In genomic region chr17:37682007-37682406, GRCh38 we compare ENCODE assay signal across 17 cellular contexts. TPM values are rescaled to one million over a fixed set of nuclear protein-coding genes. Genes with fewer than 3 reads are reported as not detected.
DNase-seq lines count a peak whose midpoint lies in the region; ATAC-seq, FAIRE-seq and TF ChIP-seq lines count a peak whose summit lies in the region.
"Had no signal": no experiment of that assay in that cellular context is flagged by ENCODE, and none has a peak within 500 bp of the region (broad histone marks: within the 10 kb centered on the region; RNA-seq: fewer than 3 reads in every experiment).

No MANE protein-coding gene starts in this region.

- H3K27me3 ChIP-seq in HepG2 (ENCODE audit: control insufficient read depth in 1 of 2, insufficient read depth in 2 of 2, low read length in 2 of 2), result no peaks in the 10 kb centered on the region
- no peaks in the 10 kb centered on the region for H3K27me3 ChIP-seq in right lobe of liver
- H3K27me3 ChIP-seq in IMR-90 (ENCODE audit: control insufficient read depth, insufficient read depth, low read length), result peaks cover 6% of the 10 kb centered on the region
- H3K27me3 ChIP-seq in transverse colon, result peaks cover 4% of the 10 kb centered on the region

- 90% methylated on average over 3 of the region's 3 CpGs for WGBS in HepG2 (ENCODE audit: low lambda C conversion rate)
- WGBS in right lobe of liver (ENCODE audit: insufficient coverage, low coverage, low lambda C conversion rate, missing lambda C conversion rate), result 93% methylated on average over 3 of the region's 3 CpGs
- WGBS in IMR-90 (ENCODE audit: extremely low coverage in 2 of 2, insufficient read length in 1 of 2), 2 experiments, result 100% methylated on average over 1 of the region's 3 CpGs; no CpG with 5 or more reads in 1 of the 2 experiments
- WGBS in transverse colon (ENCODE audit: low coverage in 1 of 2), 2 donors, result 88 to 100% methylated on average over 1 to 3 of the region's 3 CpGs

- TF ChIP-seq POLR2A in HepG2 (IDR thresholded peaks at IDR 0.05; ENCODE audit: insufficient read depth in 1 of 2, low read depth in 2 of 2, low read length in 2 of 2) (no peak), right lobe of liver (IDR thresholded peaks at IDR 0.05) (no peak), IMR-90 (IDR thresholded peaks at IDR 0.05; ENCODE audit: low read depth, low read length) (no peak), transverse colon (IDR thresholded peaks at IDR 0.05) (no peak)

- no peak overlapping the region for H2BK120ac ChIP-seq in IMR-90 (ENCODE audit: low read depth, low read length)

- no peak overlapping the region for H4K91ac ChIP-seq in IMR-90 (ENCODE audit: insufficient read depth, low read depth, low read length)

- H3K36me3 Mint-ChIP-seq in progenitor cell of endocrine pancreas (ENCODE audit: insufficient read depth), result peaks cover 17% of the 10 kb centered on the region

- no TSS peak for BruUV-seq in HepG2 (replicated peaks; lab: Mats Ljungman, UMichigan)
- no TSS peak for BruUV-seq in IMR-90 (replicated peaks; lab: Mats Ljungman, UMichigan)

- no peak overlapping the region for H2BK5ac ChIP-seq in IMR-90 (ENCODE audit: low read depth, low read length, poor library complexity, severe bottlenecking)

- no peaks in the 10 kb centered on the region for H3K27me3 Mint-ChIP-seq in progenitor cell of endocrine pancreas

- H4K20me1 ChIP-seq in HepG2 (ENCODE audit: insufficient read depth, low read length), result no peaks in the 10 kb centered on the region
- H4K20me1 ChIP-seq in IMR-90 (ENCODE audit: insufficient read depth, low read length), result no peaks in the 10 kb centered on the region

- no peak overlapping the region for H3K4me3 Mint-ChIP-seq in progenitor cell of endocrine pancreas (ENCODE audit: low read depth)
- H3K4me3 Mint-ChIP-seq: CD4-positive, alpha-beta T cell; HFFc6 had no signal

- H3K9me1 ChIP-seq in IMR-90 (ENCODE audit: insufficient read depth, low read length), result no peaks in the 10 kb centered on the region

- H2AFZ ChIP-seq in HepG2 (ENCODE audit: low read length) (no peak overlapping the region), IMR-90 (replicated peaks; ENCODE audit: low read length, poor library complexity) (no peak overlapping the region)

- H3K79me2 ChIP-seq in HepG2 (ENCODE audit: insufficient read depth, low read length), result no peaks in the 10 kb centered on the region

- H3K36me3 ChIP-seq in HepG2 (replicated peaks in 1 of 2; ENCODE audit: control insufficient read depth in 1 of 2, insufficient read depth in 2 of 2, low read length in 2 of 2), result no peaks in the 10 kb centered on the region; a peak in 1 of 5 replicates
- H3K36me3 ChIP-seq in right lobe of liver, result no peaks in the 10 kb centered on the region
- no peaks in the 10 kb centered on the region for H3K36me3 ChIP-seq in IMR-90 (ENCODE audit: control insufficient read depth, insufficient read depth, low read length)
- H3K36me3 ChIP-seq in transverse colon, result no peaks in the 10 kb centered on the region

- peaks cover 5% of the 10 kb centered on the region for H3K9me3 Mint-ChIP-seq in progenitor cell of endocrine pancreas (ENCODE audit: low read depth)

- H3K14ac ChIP-seq in IMR-90 (replicated peaks; ENCODE audit: low read depth, low read length), result no peak overlapping the region

- TF ChIP-seq CTCF in HepG2 (CRISPR knock-in tag; IDR thresholded peaks at IDR 0.05) (no peak), right lobe of liver (IDR thresholded peaks at IDR 0.05) (no peak), IMR-90 (conservative IDR thresholded peaks at IDR 0.05; ENCODE audit: low read depth, low read length) (no peak), progenitor cell of endocrine pancreas (IDR thresholded peaks at IDR 0.05; ENCODE audit: unreplicated experiment) (no peak), transverse colon (IDR thresholded peaks at IDR 0.05) (no peak)

- in situ Hi-C loops in HepG2 (cut with HindIII; ENCODE audit: extremely low pct_ligation_motif_present, low pct_unique_long_range_greater_than_20kb), result no loop called here
- in situ Hi-C loops in IMR-90 (cut with MboI; ENCODE audit: low sequenced_read_pairs), result no loop called here
- in situ Hi-C loops in transverse colon (cut with MboI; ENCODE audit: low pct_ligation_motif_present in 1 of 4, low pct_unique_long_range_greater_than_20kb in 1 of 4, low sequenced_read_pairs in 3 of 4), result no loop called here

- no peak for DNase-seq in HepG2 (ENCODE audit: low spot score)
- DNase-seq in right lobe of liver, result no peak
- no peak for DNase-seq in IMR-90
- no peak for DNase-seq in progenitor cell of endocrine pancreas (ENCODE audit: low spot score, unreplicated experiment)
- no peak for DNase-seq in SW480 (ENCODE audit: low spot score)
- no peak for DNase-seq in transverse colon
- DNase-seq: AML-193; CD4-positive, alpha-beta T cell; DMS79 treated with DMSO at 0.1 percent for 48 hours; GF-D8; HCEC 1CT; HFFc6 had no signal

- TF ChIP-seq EP300 in HepG2 (IDR thresholded peaks at IDR 0.05; ENCODE audit: low read depth in 2 of 2, low read length in 2 of 2) (no peak), HepG2 (CRISPR knock-in tag; IDR thresholded peaks at IDR 0.05; ENCODE audit: borderline replicate concordance) (no peak), transverse colon (IDR thresholded peaks at IDR 0.05; ENCODE audit: low read depth) (no peak)

- TF ChIP-seq RAD21 in HepG2 (CRISPR knock-in tag; IDR thresholded peaks at IDR 0.05) (no peak), IMR-90 (IDR thresholded peaks at IDR 0.05; ENCODE audit: low read length) (no peak)

- FAIRE-seq in HepG2 (lab: Jason Lieb, UNC), result no peak
- FAIRE-seq: A204.1, H54 had no signal

- peak overlapping the region; percentile 11 for H3K27ac Mint-ChIP-seq in progenitor cell of endocrine pancreas
- H3K27ac Mint-ChIP-seq: CD4-positive, alpha-beta T cell; HFFc6 had no signal

- intact Hi-C loops in HepG2 (cut with micrococcal nuclease; ENCODE audit: unreplicated experiment) (loop anchor here (10.0 kb wide), 1 partner anchor 63 kb away; the partner anchor contains the start of gene HNF1B), right lobe of liver (cut with DNase I) (no loop called here), IMR-90 (cut with micrococcal nuclease) (no loop called here), transverse colon (cut with DNase I; ENCODE audit: low total_unique reads) (no loop called here)

- no peak overlapping the region for H4K8ac ChIP-seq in IMR-90 (ENCODE audit: low read depth in 2 of 2, low read length in 2 of 2)

- ATAC-seq in HepG2, result no peak
- no peak for ATAC-seq in right lobe of liver
- no peak for ATAC-seq in IMR-90 (ENCODE audit: low read depth)
- peak; percentile 43 for ATAC-seq in esophagus mucosa
- ATAC-seq in HG02678 (IDR thresholded peaks at IDR 0.05; ENCODE audit: unreplicated experiment), result no peak

- H3K23ac ChIP-seq in IMR-90 (ENCODE audit: low read depth, low read length), result no peak overlapping the region

- H4K5ac ChIP-seq in IMR-90 (ENCODE audit: low read depth, low read length), result no peak overlapping the region

- no peak overlapping the region for H3K56ac ChIP-seq in IMR-90 (ENCODE audit: extremely low read depth, insufficient read depth, low read length)

- H3K4me3 ChIP-seq in HepG2 (replicated peaks in 1 of 3; ENCODE audit: insufficient read depth in 1 of 3, low read depth in 2 of 3, low read length in 3 of 3) (no peak overlapping the region), right lobe of liver (no peak overlapping the region), IMR-90 (ENCODE audit: insufficient read depth, low read depth, low read length) (no peak overlapping the region), transverse colon (no peak overlapping the region)

- H3K9ac ChIP-seq in HepG2 (ENCODE audit: insufficient read depth, low read depth, low read length) (no peak overlapping the region), IMR-90 (ENCODE audit: low read depth, low read length) (no peak overlapping the region)

- H3K4me1 Mint-ChIP-seq in progenitor cell of endocrine pancreas (ENCODE audit: low read depth), result peaks cover 46% of the 10 kb centered on the region

- H3K4ac ChIP-seq in IMR-90 (ENCODE audit: low read depth, low read length), result no peak overlapping the region

- no peak overlapping the region for H3K4me2 ChIP-seq in HepG2 (ENCODE audit: low read depth, low read length)
- H3K4me2 ChIP-seq in IMR-90 (ENCODE audit: low read depth, low read length), result no peak overlapping the region

- H3K9me3 ChIP-seq in HepG2 (ENCODE audit: low read length) (no peaks in the 10 kb centered on the region), right lobe of liver (no peaks in the 10 kb centered on the region), IMR-90 (ENCODE audit: control insufficient read depth, insufficient read depth, low read length) (0 out of 2 replicates have a peak, but pooled peaks cover 2% of the 10 kb centered on the region), transverse colon (no peaks in the 10 kb centered on the region)

- no peak overlapping the region for H2AK5ac ChIP-seq in IMR-90 (ENCODE audit: low read depth, low read length)

- CTCF ChIA-PET in HepG2 (lab: Yijun Ruan, JAX; ENCODE audit: low intra/inter-chr PET ratio, low total read pairs) (no interaction called here), IMR-90 (lab: Yijun Ruan, JAX) (no interaction called here)

- H3K4me1 ChIP-seq in HepG2 (ENCODE audit: insufficient read depth, low read length), result peaks cover 68% of the 10 kb centered on the region
- peaks cover 0 to 12% (median 3%) of the 10 kb centered on the region in 4 donors for H3K4me1 ChIP-seq in right lobe of liver
- no peaks in the 10 kb centered on the region for H3K4me1 ChIP-seq in IMR-90 (ENCODE audit: control insufficient read depth, insufficient read depth, low read length)
- peaks cover 0 to 12% (median 8%) of the 10 kb centered on the region in 4 donors for H3K4me1 ChIP-seq in transverse colon

- no peak overlapping the region for H2BK20ac ChIP-seq in IMR-90 (ENCODE audit: low read depth, low read length)

- H3K18ac ChIP-seq in IMR-90 (ENCODE audit: low read depth, low read length), result no peak overlapping the region

- H3K79me1 ChIP-seq in IMR-90 (ENCODE audit: low read depth in 1 of 2, low read length in 2 of 2), result no peaks in the 10 kb centered on the region

- dilution Hi-C loops in IMR-90 (cut with HindIII; ENCODE audit: low sequenced_read_pairs, unreplicated experiment), result no loop called here

- POLR2A ChIA-PET in HepG2 (lab: Yijun Ruan, JAX) (no interaction called here), IMR-90 (lab: Charles Lee; ENCODE audit: unreplicated experiment) (no interaction called here)

- H2BK15ac ChIP-seq in IMR-90 (ENCODE audit: low read depth, low read length), result no peak overlapping the region

- H3K27ac ChIP-seq in HepG2 (ENCODE audit: extremely low read length, insufficient read depth, low read length) (no peak overlapping the region), right lobe of liver (no peak overlapping the region), IMR-90 (ENCODE audit: insufficient read depth, low read length) (no peak overlapping the region), transverse colon (no peak overlapping the region)
- H3K27ac ChIP-seq: C4-2B had no signal

- H2AK9ac ChIP-seq in IMR-90 (replicated peaks; ENCODE audit: low read depth, low read length, poor library complexity), result no peak overlapping the region

RNA-seq across cellular contexts. Expression of gene DDX52, which starts 38.8 kb away (rescaled TPM):
- total RNA-seq in HepG2 (2016; rRNA removed; fragmentation: Illumina TruSeq; extraction: Trizol), result 36.1 and 41.4 TPM in 2 replicates
- total RNA-seq in HepG2 (2016; cell fraction: cytosol; rRNA removed; fragmentation: Illumina TruSeq; extraction: Trizol; ENCODE audit: low read depth), result 3.2 and 3.8 TPM in 2 replicates
- 32.4 and 35.5 TPM in 2 replicates for total RNA-seq in HepG2 (2016; cell fraction: insoluble cytoplasmic fraction; rRNA removed; fragmentation: Illumina TruSeq; extraction: Trizol)
- total RNA-seq in HepG2 (2016; cell fraction: membrane; rRNA removed; fragmentation: Illumina TruSeq; extraction: Trizol), result 7.0 and 8.2 TPM in 2 replicates
- 28.1 and 32.8 TPM in 2 replicates for total RNA-seq in HepG2 (2016; cell fraction: nucleus; rRNA removed; fragmentation: Illumina TruSeq; extraction: Trizol)
- 6.8 and 8.9 TPM in 2 replicates for polyA plus RNA-seq in HepG2 (2011; rRNA removed)
- 3.8 and 4.9 TPM in 2 replicates for polyA plus RNA-seq in HepG2 (2011; cell fraction: cytosol; rRNA removed)
- 10.2 and 15.6 TPM in 2 replicates for polyA plus RNA-seq in HepG2 (2011; cell fraction: nucleus; rRNA removed)
- polyA plus RNA-seq in HepG2 (2012), result 9.8 and 12.1 TPM in 2 replicates
- 1.5 TPM in 2 replicates for polyA plus RNA-seq in HepG2 (2016; cell fraction: cytosol; fragmentation: Illumina TruSeq; extraction: Trizol; ENCODE audit: low read depth)
- polyA plus RNA-seq in HepG2 (2016; cell fraction: insoluble cytoplasmic fraction; fragmentation: Illumina TruSeq; extraction: Trizol; ENCODE audit: low read depth), result 26.1 and 28.9 TPM in 2 replicates
- 3.2 and 3.6 TPM in 2 replicates for polyA plus RNA-seq in HepG2 (2016; cell fraction: membrane; fragmentation: Illumina TruSeq; extraction: Trizol; ENCODE audit: low read depth)
- polyA plus RNA-seq in HepG2 (2016; cell fraction: nucleus; fragmentation: Illumina TruSeq; extraction: Trizol; ENCODE audit: insufficient read depth, low read depth), result 32.6 and 38.8 TPM in 2 replicates
- polyA minus RNA-seq in HepG2 (2011; rRNA and poly(A)+ RNA removed; ENCODE audit: low replicate concordance), result 11.5 and 16.2 TPM in 2 replicates
- polyA minus RNA-seq in HepG2 (2011; cell fraction: cytosol; rRNA and poly(A)+ RNA removed), result 6.5 and 8.3 TPM in 2 replicates
- 35.7 and 37.2 TPM in 2 replicates for polyA minus RNA-seq in HepG2 (2011; cell fraction: nucleus; rRNA and poly(A)+ RNA removed)
- total RNA-seq in right lobe of liver, result 10 to 100 TPM; 11.8 to 14.4 (median 13.1) TPM
- 26.7 and 32.2 TPM in 2 replicates for total RNA-seq in IMR-90 (2012; rRNA removed)
- polyA plus RNA-seq in IMR-90 (2012; rRNA removed), result 11.2 and 12.5 TPM in 2 replicates
- polyA plus RNA-seq in IMR-90 (2012; cell fraction: cytosol; rRNA removed), result 1.4 and 1.9 TPM in 2 replicates
- polyA plus RNA-seq in IMR-90 (2012; cell fraction: nucleus; rRNA removed; ENCODE audit: low replicate concordance), result 3.3 and 28.4 TPM in 2 replicates
- total RNA-seq in esophagus mucosa, result 20.6 TPM
- total RNA-seq in progenitor cell of endocrine pancreas, result 77.2 and 79.4 TPM in 2 replicates
- total RNA-seq in transverse colon, result 10 to 100 TPM in 3 of 4 donors, 1 to 10 TPM in 1; 4.9 to 30.4 (median 19.9) TPM
